In the genomic region with DNA sequence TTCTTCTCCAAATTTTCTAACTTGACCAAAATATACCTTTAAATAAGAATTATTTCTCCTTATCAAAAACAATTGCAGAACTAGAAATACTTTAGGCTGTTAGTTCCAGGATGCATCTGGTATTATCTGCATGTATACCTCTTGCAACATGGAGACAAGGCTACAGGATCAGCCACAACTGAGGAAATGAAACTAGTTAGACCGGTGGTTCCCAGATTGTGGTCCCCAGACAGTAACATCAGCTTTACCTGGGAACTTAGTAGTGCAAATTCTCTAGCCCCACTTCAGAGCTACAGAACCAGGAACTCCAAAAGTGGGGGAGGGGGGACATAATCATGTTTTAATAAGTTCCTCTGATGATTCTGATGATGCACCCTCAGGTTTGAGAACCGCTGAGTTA, we compare ENCODE assay signal across 15 cellular contexts.
A peak's percentile ranks its signal among the peaks of the same experiment; 100 is the strongest.
DNase-seq lines count a peak whose midpoint lies in the region; ATAC-seq and TF ChIP-seq lines count a peak whose summit lies in the region.
"Had no signal": no experiment of that assay in that cellular context is flagged by ENCODE, and none has a peak within 500 bp of the region (broad histone marks: within the 10 kb centered on the region; RNA-seq: fewer than 3 reads in every experiment).

No MANE protein-coding gene starts in this region.

- H4K20me1 ChIP-seq in BLaER1 = no peaks in the 10 kb centered on the region

- peaks cover 21% of the 10 kb centered on the region for H3K4me1 ChIP-seq in BLaER1

- H3K9me3 Mint-ChIP-seq in endothelial cell (ENCODE audit: unreplicated experiment) = no peaks in the 10 kb centered on the region
- H3K9me3 Mint-ChIP-seq: activated naive CD8-positive, alpha-beta T cell treated with anti-CD3 and anti-CD28 coated beads, Interleukin-2, amount 50 U/mL, for 24 hours; activated T-cell treated with anti-CD3 and anti-CD28 coated beads, Interleukin-2, amount 50 U/mL, for 24 hours had no signal

- DNase-seq in SIG-M5 (lab: John Stamatoyannopoulos, UW) (peak; percentile 53), SHP77 (lab: John Stamatoyannopoulos, UW) (no peak), ureter (ENCODE audit: low spot score) (no peak), DMS53 treated with DMSO at 0.1 percent for 48 hours (lab: John Stamatoyannopoulos, UW; ENCODE audit: unreplicated experiment) (no peak), endothelial cell (ENCODE audit: low spot score) (no peak)
- DNase-seq: activated naive CD8-positive, alpha-beta T cell treated with anti-CD3 and anti-CD28 coated beads, Interleukin-2, amount 50 U/mL, for 24 hours; activated T-cell treated with anti-CD3 and anti-CD28 coated beads, Interleukin-2, amount 50 U/mL, for 24 hours; central memory CD4-positive, alpha-beta T cell; COR-L47; GF-D8; NCI-H226; T-helper 1 cell had no signal

- H3K9ac ChIP-seq in BLaER1 = no peak overlapping the region

- no peak overlapping the region for H3K27ac Mint-ChIP-seq in endothelial cell (ENCODE audit: unreplicated experiment)
- H3K27ac Mint-ChIP-seq: activated naive CD8-positive, alpha-beta T cell treated with anti-CD3 and anti-CD28 coated beads, Interleukin-2, amount 50 U/mL, for 24 hours; activated T-cell treated with anti-CD3 and anti-CD28 coated beads, Interleukin-2, amount 50 U/mL, for 24 hours had no signal

- peak overlapping the region; percentile 52 for H3K4me2 ChIP-seq in BLaER1

- no peaks in the 10 kb centered on the region for H3K36me3 ChIP-seq in BLaER1

- H3K27me3 ChIP-seq in BLaER1 = no peaks in the 10 kb centered on the region

- peak overlapping the region; percentile 48 for H3K27ac ChIP-seq in BLaER1

- no peaks in the 10 kb centered on the region for H3K4me1 Mint-ChIP-seq in endothelial cell (ENCODE audit: unreplicated experiment)

- ATAC-seq in GM19397 (IDR thresholded peaks at IDR 0.05; ENCODE audit: unreplicated experiment) (peak; percentile 52), HG03342 (IDR thresholded peaks at IDR 0.05; ENCODE audit: unreplicated experiment) (peak; percentile 81)
- ATAC-seq: activated naive CD8-positive, alpha-beta T cell treated with anti-CD3 and anti-CD28 coated beads, Interleukin-2, amount 50 U/mL, for 24 hours had no signal

- no peak overlapping the region for H3K4me3 Mint-ChIP-seq in endothelial cell (ENCODE audit: unreplicated experiment)
- H3K4me3 Mint-ChIP-seq: activated naive CD8-positive, alpha-beta T cell treated with anti-CD3 and anti-CD28 coated beads, Interleukin-2, amount 50 U/mL, for 24 hours; activated T-cell treated with anti-CD3 and anti-CD28 coated beads, Interleukin-2, amount 50 U/mL, for 24 hours had no signal

- H3K36me3 Mint-ChIP-seq in endothelial cell (ENCODE audit: low read depth, unreplicated experiment) = no peaks in the 10 kb centered on the region

- no peak overlapping the region for H3K4me3 ChIP-seq in BLaER1

- no peaks in the 10 kb centered on the region for H3K9me3 ChIP-seq in BLaER1

- no peaks in the 10 kb centered on the region for H3K27me3 Mint-ChIP-seq in endothelial cell (ENCODE audit: unreplicated experiment)

- TF ChIP-seq CTCF in endothelial cell (IDR thresholded peaks at IDR 0.05; ENCODE audit: unreplicated experiment) = no peak
